11 cellular contexts compared by ENCODE assay signal in genomic region chr1:209485167-209485566, GRCh38.
DNase-seq lines count a peak whose midpoint lies in the region; ATAC-seq and TF ChIP-seq lines count a peak whose summit lies in the region.
"Had no signal": no experiment of that assay in that cellular context is flagged by ENCODE, and none has a peak within 500 bp of the region (broad histone marks: within the 10 kb centered on the region; RNA-seq: fewer than 3 reads in every experiment).

No MANE protein-coding gene starts in this region.

- POLR2A ChIA-PET in A673 (lab: Charles Lee; ENCODE audit: low non-redundant PET): no interaction called here
- POLR2A ChIA-PET in CD4-positive, alpha-beta memory T cell (lab: Charles Lee; ENCODE audit: partially characterized antibody): no interaction called here

- H3K9me3 Mint-ChIP-seq in endothelial cell (ENCODE audit: unreplicated experiment): no peaks in the 10 kb centered on the region
- peaks cover 0 to 2% (median 0%) of the 10 kb centered on the region in 8 donors for H3K9me3 Mint-ChIP-seq in CD4-positive, alpha-beta memory T cell

- no peaks in the 10 kb centered on the region for H3K9me3 ChIP-seq in A673 (ENCODE audit: low read depth, low read length, poor library complexity, severe bottlenecking)
- H3K9me3 ChIP-seq in CD4-positive, alpha-beta memory T cell (ENCODE audit: control insufficient read depth in 1 of 2, low read length in 2 of 2): no peaks in the 10 kb centered on the region

- CTCF ChIA-PET in A673 (lab: Charles Lee): no interaction called here
- CTCF ChIA-PET in CD4-positive, alpha-beta memory T cell (lab: Charles Lee; ENCODE audit: partially characterized antibody): no interaction called here

- BruUV-seq in A673 (replicated peaks; lab: Mats Ljungman, UMichigan): no TSS peak

- intact Hi-C loops in A673 (cut with micrococcal nuclease; ENCODE audit: unreplicated experiment): no loop called here
- intact Hi-C loops in CD4-positive, alpha-beta memory T cell (cut with micrococcal nuclease): no loop called here

- H3K4me1 Mint-ChIP-seq in endothelial cell (ENCODE audit: unreplicated experiment): peaks cover 18% of the 10 kb centered on the region
- peaks cover 14 to 25% (median 16%) of the 10 kb centered on the region in 4 donors for H3K4me1 Mint-ChIP-seq in CD4-positive, alpha-beta memory T cell
- H3K4me1 Mint-ChIP-seq: naive B cell had no signal

- no peak for ATAC-seq in HG03342 (IDR thresholded peaks at IDR 0.05; ENCODE audit: unreplicated experiment)
- ATAC-seq in HG02870 (IDR thresholded peaks at IDR 0.05; ENCODE audit: unreplicated experiment): no peak

- H3K4me3 ChIP-seq in A673 (ENCODE audit: low read depth, low read length, poor library complexity, severe bottlenecking): no peak overlapping the region
- H3K4me3 ChIP-seq in CD4-positive, alpha-beta memory T cell (ENCODE audit: low read length in 2 of 2): no peak overlapping the region

- peaks cover 6% of the 10 kb centered on the region for H3K27me3 Mint-ChIP-seq in endothelial cell (ENCODE audit: unreplicated experiment)
- peaks cover 0 to 4% of the 10 kb centered on the region in 2 donors for H3K27me3 Mint-ChIP-seq in CD4-positive, alpha-beta memory T cell

- no peaks in the 10 kb centered on the region for H3K36me3 Mint-ChIP-seq in endothelial cell (ENCODE audit: low read depth, unreplicated experiment)
- H3K36me3 Mint-ChIP-seq in CD4-positive, alpha-beta memory T cell: no peaks in the 10 kb centered on the region
- H3K36me3 Mint-ChIP-seq: naive B cell had no signal

- no peaks in the 10 kb centered on the region for H3K27me3 ChIP-seq in A673 (replicated peaks; ENCODE audit: insufficient read depth, low read depth, low read length, poor library complexity)
- H3K27me3 ChIP-seq in CD4-positive, alpha-beta memory T cell (ENCODE audit: insufficient read depth, low read length): no peaks in the 10 kb centered on the region

- no peaks in the 10 kb centered on the region for H3K36me3 ChIP-seq in A673 (ENCODE audit: insufficient read depth, low read length, poor library complexity, severe bottlenecking)
- no peaks in the 10 kb centered on the region for H3K36me3 ChIP-seq in CD4-positive, alpha-beta memory T cell (ENCODE audit: insufficient read depth, low read length)

- no peaks in the 10 kb centered on the region for H3K4me1 ChIP-seq in A673 (ENCODE audit: insufficient read depth, low read length, poor library complexity, severe bottlenecking)
- H3K4me1 ChIP-seq in CD4-positive, alpha-beta memory T cell (ENCODE audit: insufficient read depth, low read length): peaks cover 20% of the 10 kb centered on the region

- TF ChIP-seq CTCF in A673 (conservative IDR thresholded peaks at IDR 0.05; ENCODE audit: low read depth, low read length) (no peak), endothelial cell (IDR thresholded peaks at IDR 0.05; ENCODE audit: unreplicated experiment) (no peak)

- DNase-seq in A673 (ENCODE audit: low spot score): peak; percentile 80
- DNase-seq in HT1080 (ENCODE audit: low read depth): peak; percentile 79
- DNase-seq in RPMI7951 (ENCODE audit: low read depth): peak; percentile 70
- peak; percentile 4 for DNase-seq in fibroblast of the conjunctiva (ENCODE audit: low read depth)
- no peak for DNase-seq in endothelial cell (ENCODE audit: low spot score)
- DNase-seq in CD4-positive, alpha-beta memory T cell: no peak
- DNase-seq: cortex of kidney; naive B cell; stimulated activated naive CD4-positive, alpha-beta T cell treated with Interleukin-2 at 50 U/mL for 16 hours had no signal

- no peak overlapping the region for H3K27ac Mint-ChIP-seq in endothelial cell (ENCODE audit: unreplicated experiment)
- H3K27ac Mint-ChIP-seq in CD4-positive, alpha-beta memory T cell: no peak overlapping the region
- H3K27ac Mint-ChIP-seq: naive B cell had no signal

- H3K4me3 Mint-ChIP-seq in endothelial cell (ENCODE audit: unreplicated experiment): no peak overlapping the region
- H3K4me3 Mint-ChIP-seq in CD4-positive, alpha-beta memory T cell: no peak overlapping the region
- H3K4me3 Mint-ChIP-seq: naive B cell had no signal

- H3K27ac ChIP-seq in A673 (ENCODE audit: low read depth, low read length, poor library complexity, severe bottlenecking): no peak overlapping the region
- no peak overlapping the region for H3K27ac ChIP-seq in CD4-positive, alpha-beta memory T cell (ENCODE audit: low read depth, low read length)

Comparison
In these comparisons a context has a peak if more than half of its experiments do, and no peak if none do; other contexts are left out.
1. DNase-seq: peak in A673 (single experiment), HT1080 (single experiment), RPMI7951 (single experiment) and fibroblast of the conjunctiva (single experiment); none in endothelial cell (single experiment) and CD4-positive, alpha-beta memory T cell (0 of 5).